In the genomic region with DNA sequence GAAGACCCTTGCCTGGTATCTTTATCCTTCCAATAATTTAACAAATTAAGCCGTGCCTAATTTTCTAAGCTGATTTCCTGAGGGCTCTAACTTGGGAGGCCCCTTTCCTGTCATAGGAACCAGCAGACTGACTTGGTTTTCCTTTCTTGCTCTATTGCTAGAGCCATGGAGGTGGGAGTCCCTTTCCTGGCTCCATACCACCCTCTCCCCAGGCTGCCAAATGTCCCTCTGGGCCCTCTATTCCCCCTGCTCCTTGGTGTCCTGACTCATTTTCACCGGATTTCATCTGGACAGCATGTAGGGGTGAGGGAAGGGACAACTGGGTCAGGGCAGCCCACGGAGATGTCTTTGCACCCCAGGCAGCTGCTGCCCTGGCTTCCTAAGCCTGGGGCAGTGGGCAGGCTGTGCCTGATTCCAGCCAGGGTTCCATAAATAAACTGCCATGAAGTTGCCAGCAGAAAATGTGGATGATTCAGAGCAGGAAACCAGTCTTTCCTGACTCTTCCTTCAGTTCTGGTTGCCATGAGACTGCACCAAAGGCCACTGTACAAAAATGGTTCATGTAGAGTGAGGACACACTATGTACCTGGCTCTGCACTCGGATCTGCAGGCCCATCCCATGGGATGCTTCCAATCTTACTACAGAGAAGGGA, we compare ENCODE assay signal across 20 cellular contexts. TPM values are rescaled to one million over a fixed set of nuclear protein-coding genes. Genes with fewer than 3 reads are reported as not detected.
DNase-seq lines count a peak whose midpoint lies in the region; ATAC-seq lines count a peak whose summit lies in the region.
"Had no signal": no experiment of that assay in that cellular context is flagged by ENCODE, and none has a peak within 500 bp of the region (broad histone marks: within the 10 kb centered on the region; RNA-seq: fewer than 3 reads in every experiment).

No MANE protein-coding gene starts in this region.

- peak; percentile 8 for DNase-seq in GM04503 (ENCODE audit: low read depth)
- DNase-seq in SJCRH30 = peak; percentile 38 to 52
- DNase-seq in foreskin melanocyte = peak; percentile 12
- DNase-seq in effector memory CD4-positive, alpha-beta T cell = no peak
- DNase-seq in activated CD4-positive, alpha-beta T cell treated with anti-CD3 and anti-CD28 coated beads, Interleukin-2, amount 10 ng/mL, durations not matched to agents 24 days and 14 days = no peak
- DNase-seq: amygdala; DMS 273 treated with DMSO at 0.1 percent for 48 hours; mesenchymal stem cell; NCI-H1417; NCI-H2171 treated with DMSO at 0.1 percent for 48 hours; right lobe of liver; SHP77; stimulated activated CD4-positive, alpha-beta T cell treated with anti-CD3 and anti-CD28 coated beads, Interleukin-4, amount 100 ng/mL, for 1 hour; testis had no signal

- no peaks in the 10 kb centered on the region for H3K9me3 Mint-ChIP-seq in activated CD4-positive, alpha-beta T cell treated with anti-CD3 and anti-CD28 coated beads, Interleukin-2, amount 10 ng/mL, durations not matched to agents 24 days and 14 days
- H3K9me3 Mint-ChIP-seq: activated T-helper 2 cell treated with anti-CD3 and anti-CD28 coated beads, Interferon-gamma antibody, Interleukin-2, Interleukin-4, amounts not matched to agents 10 μg/mL and 5 μg/mL and 100 μg/mL, durations not matched to agents 14 hours and 24 hours and 36 hours had no signal

- no peaks in the 10 kb centered on the region for H3K4me1 Mint-ChIP-seq in activated CD4-positive, alpha-beta T cell treated with anti-CD3 and anti-CD28 coated beads, Interleukin-2, amount 10 ng/mL, durations not matched to agents 24 days and 14 days

- intact Hi-C loops in activated CD4-positive, alpha-beta T cell treated with anti-CD3 and anti-CD28 coated beads, Interleukin-2, amount 10 ng/mL, durations not matched to agents 24 days and 14 days (cut with micrococcal nuclease) = no loop called here

- peaks cover 4% of the 10 kb centered on the region for H3K27me3 Mint-ChIP-seq in activated CD4-positive, alpha-beta T cell treated with anti-CD3 and anti-CD28 coated beads, Interleukin-2, amount 10 ng/mL, durations not matched to agents 24 days and 14 days

- H3K36me3 ChIP-seq in SJCRH30 (no peaks in the 10 kb centered on the region), skeletal muscle tissue (ENCODE audit: control insufficient read depth in 3 of 3, insufficient read depth in 3 of 3, low read length in 3 of 3) (no peaks in the 10 kb centered on the region)
- H3K36me3 ChIP-seq in effector memory CD4-positive, alpha-beta T cell (ENCODE audit: control insufficient read depth, insufficient read depth, low read length) = no peaks in the 10 kb centered on the region
- H3K36me3 ChIP-seq: BLaER1, right lobe of liver had no signal

- H3K27ac ChIP-seq in SJCRH30 (peak overlapping the region; percentile 16), skeletal muscle tissue (ENCODE audit: low read depth, low read length) (peak overlapping the region; percentile 52)
- H3K27ac ChIP-seq in effector memory CD4-positive, alpha-beta T cell (ENCODE audit: insufficient read depth, low read length, poor library complexity, severe bottlenecking) = no peak overlapping the region
- H3K27ac ChIP-seq: BLaER1, HL-60, right lobe of liver, testis had no signal

- H3K4me3 ChIP-seq in SJCRH30 (no peak overlapping the region), skeletal muscle tissue (ENCODE audit: low read length in 3 of 3) (no peak overlapping the region)
- no peak overlapping the region for H3K4me3 ChIP-seq in effector memory CD4-positive, alpha-beta T cell (ENCODE audit: insufficient read depth, low read depth, low read length, poor library complexity, severe bottlenecking)
- H3K4me3 ChIP-seq: BLaER1, right lobe of liver, testis had no signal

- no peak overlapping the region for H3K27ac Mint-ChIP-seq in activated CD4-positive, alpha-beta T cell treated with anti-CD3 and anti-CD28 coated beads, Interleukin-2, amount 10 ng/mL, durations not matched to agents 24 days and 14 days
- H3K27ac Mint-ChIP-seq: activated T-helper 2 cell treated with anti-CD3 and anti-CD28 coated beads, Interferon-gamma antibody, Interleukin-2, Interleukin-4, amounts not matched to agents 10 μg/mL and 5 μg/mL and 100 μg/mL, durations not matched to agents 14 hours and 24 hours and 36 hours had no signal

- no peak overlapping the region for H3K4me3 Mint-ChIP-seq in activated CD4-positive, alpha-beta T cell treated with anti-CD3 and anti-CD28 coated beads, Interleukin-2, amount 10 ng/mL, durations not matched to agents 24 days and 14 days

- H3K27me3 ChIP-seq in SJCRH30 (no peaks in the 10 kb centered on the region), skeletal muscle tissue (ENCODE audit: control insufficient read depth in 3 of 3, insufficient read depth in 3 of 3, low read length in 3 of 3) (no peaks in the 10 kb centered on the region)
- H3K27me3 ChIP-seq in effector memory CD4-positive, alpha-beta T cell (replicated peaks; ENCODE audit: control insufficient read depth, insufficient read depth, low read length, poor library complexity, severe bottlenecking) = no peaks in the 10 kb centered on the region
- H3K27me3 ChIP-seq: BLaER1, right lobe of liver, testis had no signal

- peak overlapping the region in 1 of 3 donors; percentile 51 for H3K9ac ChIP-seq in skeletal muscle tissue (ENCODE audit: low read depth in 1 of 3, low read length in 3 of 3)
- H3K9ac ChIP-seq: BLaER1 had no signal

- H3K9me3 ChIP-seq in SJCRH30 (replicated peaks) (no peaks in the 10 kb centered on the region), skeletal muscle tissue (ENCODE audit: control insufficient read depth in 3 of 3, low read length in 3 of 3) (no peaks in the 10 kb centered on the region)
- no peaks in the 10 kb centered on the region for H3K9me3 ChIP-seq in effector memory CD4-positive, alpha-beta T cell (ENCODE audit: control insufficient read depth, low read length)
- H3K9me3 ChIP-seq: BLaER1, right lobe of liver, testis had no signal

- no peaks in the 10 kb centered on the region for H3K36me3 Mint-ChIP-seq in activated CD4-positive, alpha-beta T cell treated with anti-CD3 and anti-CD28 coated beads, Interleukin-2, amount 10 ng/mL, durations not matched to agents 24 days and 14 days (ENCODE audit: low read depth)

- ATAC-seq in HG02885 (IDR thresholded peaks at IDR 0.05; ENCODE audit: poor library complexity, unreplicated experiment) = no peak
- ATAC-seq: activated CD4-positive, CD25-positive, alpha-beta regulatory T cell treated with anti-CD3 and anti-CD28 coated beads, Interleukin-2, amount 50 U/mL, for 24 hours; right lobe of liver had no signal

- H3K4me1 ChIP-seq in SJCRH30 (peaks cover 11% of the 10 kb centered on the region), skeletal muscle tissue (ENCODE audit: control insufficient read depth in 3 of 3, insufficient read depth in 3 of 3, low read length in 3 of 3) (peaks cover 28 to 47% (median 42%) of the 10 kb centered on the region in 3 donors)
- H3K4me1 ChIP-seq in effector memory CD4-positive, alpha-beta T cell (ENCODE audit: control insufficient read depth, insufficient read depth, low read length, poor library complexity, severe bottlenecking) = no peaks in the 10 kb centered on the region
- H3K4me1 ChIP-seq: BLaER1, right lobe of liver, testis had no signal

RNA-seq across cellular contexts. Expression of gene SERBP1, which starts 38.0 kb away (rescaled TPM):
- total RNA-seq in SJCRH30 (2014; rRNA removed; shearing (Covaris generic)) = 503 and 535 TPM in 2 replicates
- total RNA-seq in skeletal muscle tissue = 187 TPM
- 619 and 630 TPM in 2 replicates for total RNA-seq in activated CD4-positive, alpha-beta T cell treated with anti-CD3 and anti-CD28 coated beads, Interleukin-2, amount 10 ng/mL, durations not matched to agents 24 days and 14 days

Comparison
In these comparisons a context has a peak if more than half of its experiments do, and no peak if none do; other contexts are left out.
1. DNase-seq: peak in GM04503 (single experiment), SJCRH30 (2 of 2) and foreskin melanocyte (single experiment); none in effector memory CD4-positive, alpha-beta T cell (0 of 3) and activated CD4-positive, alpha-beta T cell treated with anti-CD3 and anti-CD28 coated beads, Interleukin-2, amount 10 ng/mL, durations not matched to agents 24 days and 14 days (single experiment).